In the genomic region with DNA sequence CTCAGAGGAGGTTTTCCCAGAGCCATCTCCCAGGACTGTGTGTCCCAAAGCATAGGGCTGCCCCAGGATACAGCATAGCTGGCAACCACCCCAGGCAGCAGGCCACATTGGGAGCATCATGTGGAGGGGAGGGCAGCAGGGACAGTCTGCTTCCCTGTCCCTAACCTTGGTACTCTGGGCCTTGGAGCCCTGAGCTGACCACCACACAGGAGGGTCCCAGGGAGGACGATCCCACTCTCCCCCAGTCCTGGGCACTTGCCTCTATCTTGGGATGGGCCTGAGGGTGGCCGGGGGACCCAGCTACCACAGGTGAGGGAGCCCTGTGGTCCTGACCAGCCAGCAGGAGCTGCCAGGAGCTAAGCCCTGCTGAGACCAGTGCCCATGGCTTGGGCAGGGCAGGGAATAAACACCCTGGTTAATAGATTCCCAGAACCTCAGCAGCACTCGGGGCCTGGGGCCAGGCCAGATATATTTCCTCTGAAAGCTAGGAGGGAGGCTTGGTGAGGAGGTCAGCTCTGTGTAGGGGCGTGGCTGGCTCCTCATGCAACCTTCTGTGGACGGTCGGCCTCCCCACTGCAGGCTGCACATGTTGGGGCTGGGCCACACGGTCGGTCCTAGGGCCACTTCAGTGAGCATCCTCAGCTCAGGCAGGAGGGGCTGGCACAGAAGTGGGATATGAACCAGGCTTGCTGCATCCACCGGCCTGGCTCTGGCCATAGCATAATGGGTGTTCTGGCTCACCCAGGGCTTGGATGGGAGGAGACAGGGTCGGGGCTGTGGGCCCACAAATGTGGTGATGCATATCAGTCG, we compare ENCODE assay signal across 17 cellular contexts. TPM values are rescaled to one million over a fixed set of nuclear protein-coding genes. Genes with fewer than 3 reads are reported as not detected.
A peak's percentile ranks its signal among the peaks of the same experiment; 100 is the strongest.
DNase-seq lines count a peak whose midpoint lies in the region; ATAC-seq and TF ChIP-seq lines count a peak whose summit lies in the region.
"Had no signal": no experiment of that assay in that cellular context is flagged by ENCODE, and none has a peak within 500 bp of the region (broad histone marks: within the 10 kb centered on the region; RNA-seq: fewer than 3 reads in every experiment).

No MANE protein-coding gene starts in this region.

- no peak for DNase-seq in activated T-cell treated with anti-CD3 and anti-CD28 coated beads, Interleukin-2, amount 50 U/mL, for 24 hours
- no peak for DNase-seq in activated T-cell treated with anti-CD3 and anti-CD28 coated beads, Interleukin-2, amount 50 U/mL, for 48 hours
- peak; percentile 69 for DNase-seq in coronary artery (ENCODE audit: low spot score)
- DNase-seq in thyroid gland, result peak in 1 of 2 donors; percentile 40
- no peak for DNase-seq in activated effector memory CD4-positive, alpha-beta T cell treated with Interleukin-2 at 50 U/mL for 16 hours
- DNase-seq in central memory CD4-positive, alpha-beta T cell, result no peak
- DNase-seq: activated CD4-positive, CD25-positive, alpha-beta regulatory T cell; DMS153; HCEC 1CT; NCI-H1092 treated with DMSO at 0.1 percent for 48 hours; NCI-H526; SIG-M5 had no signal

- no peaks in the 10 kb centered on the region for H3K27me3 Mint-ChIP-seq in activated T-cell treated with anti-CD3 and anti-CD28 coated beads, Interleukin-2, amount 50 U/mL, for 24 hours

- no peaks in the 10 kb centered on the region for H3K9me3 Mint-ChIP-seq in activated T-cell treated with anti-CD3 and anti-CD28 coated beads, Interleukin-2, amount 50 U/mL, for 24 hours

- H3K4me3 ChIP-seq in coronary artery, result peak overlapping the region; percentile 83
- peak overlapping the region in 1 of 2 donors; percentile 5 for H3K4me3 ChIP-seq in muscle layer of colon (ENCODE audit: low read depth in 1 of 2, low read length in 2 of 2)
- H3K4me3 ChIP-seq in thyroid gland (replicated peaks in 1 of 3), result no peak overlapping the region
- H3K4me3 ChIP-seq: A549 had no signal

- no peak overlapping the region for H3K4me3 Mint-ChIP-seq in activated T-cell treated with anti-CD3 and anti-CD28 coated beads, Interleukin-2, amount 50 U/mL, for 24 hours

- TF ChIP-seq CTCF in coronary artery (IDR thresholded peaks at IDR 0.05) (no peak), thyroid gland (IDR thresholded peaks at IDR 0.05) (no peak)

- ATAC-seq in GM18873 (IDR thresholded peaks at IDR 0.05; ENCODE audit: low FRiP score, unreplicated experiment), result no peak
- ATAC-seq: A549 had no signal

- H3K9me3 ChIP-seq in muscle layer of colon (ENCODE audit: low read length), result no peaks in the 10 kb centered on the region
- no peaks in the 10 kb centered on the region for H3K9me3 ChIP-seq in thyroid gland
- H3K9me3 ChIP-seq: A549 had no signal

- peak overlapping the region; percentile 92 for H3K27ac Mint-ChIP-seq in activated T-cell treated with anti-CD3 and anti-CD28 coated beads, Interleukin-2, amount 50 U/mL, for 24 hours

- H3K4me1 ChIP-seq in muscle layer of colon (ENCODE audit: insufficient read depth, low read length) (peaks cover 77% of the 10 kb centered on the region), thyroid gland (peaks cover 73 to 88% of the 10 kb centered on the region in 2 donors)

- H3K36me3 ChIP-seq in muscle layer of colon (ENCODE audit: insufficient read depth, low read length) (peaks cover 14% of the 10 kb centered on the region), thyroid gland (peaks cover 0 to 1% of the 10 kb centered on the region in 2 donors)

- H3K27ac ChIP-seq in coronary artery (peak overlapping the region in 1 of 2 donors; percentile 99), muscle layer of colon (ENCODE audit: low read depth, low read length) (peak overlapping the region; percentile 100), thyroid gland (peak overlapping the region; percentile 48 to 98 (median 96))

- no peak for TF ChIP-seq POLR2A in thyroid gland (IDR thresholded peaks at IDR 0.05)

- H3K9ac ChIP-seq in muscle layer of colon (ENCODE audit: low read length), result peak overlapping the region; percentile 8

- 60 to 82% methylated on average over 7 to 8 of the region's 11 CpGs for WGBS in thyroid gland, 2 donors

- H3K4me1 Mint-ChIP-seq in activated T-cell treated with anti-CD3 and anti-CD28 coated beads, Interleukin-2, amount 50 U/mL, for 24 hours (ENCODE audit: low read depth), result peaks cover 80% of the 10 kb centered on the region

- intact Hi-C loops in thyroid gland (cut with DNase I), result loop anchor here (10.0 kb wide), 1 partner anchor 325 kb away; the partner anchor contains the start of genes FAM120A and FAM120AOS

- peaks cover 55% of the 10 kb centered on the region for H3K36me3 Mint-ChIP-seq in activated T-cell treated with anti-CD3 and anti-CD28 coated beads, Interleukin-2, amount 50 U/mL, for 24 hours (ENCODE audit: low read depth)

- H3K27me3 ChIP-seq in muscle layer of colon (ENCODE audit: control insufficient read depth in 1 of 2, insufficient read depth in 2 of 2, low read length in 2 of 2) (no peaks in the 10 kb centered on the region), thyroid gland (no peaks in the 10 kb centered on the region)

RNA-seq across cellular contexts. Expression of gene NINJ1, which starts 4.2 kb away (rescaled TPM):
- total RNA-seq in thyroid gland, result 100 to 1,000 TPM in 2 of 4 donors, 10 to 100 TPM in 2; 82.9 to 168 (median 121) TPM

RNA-seq across cellular contexts. Expression of gene CARD19, which starts 33.9 kb away (rescaled TPM):
- total RNA-seq in thyroid gland, result 10 to 100 TPM; 37.0 to 61.8 (median 49.1) TPM

RNA-seq across cellular contexts. Expression of gene WNK2, which starts 54.0 kb away (rescaled TPM):
- total RNA-seq in thyroid gland, result 1 to 10 TPM in 3 of 4 donors, under 1 TPM in 1; 0.94 to 8.5 (median 8.1) TPM
- total RNA-seq: HT1080, pulmonary artery endothelial cell had no signal
